In genomic region chr17:45073414-45074070, GRCh38 we compare ENCODE assay signal across 8 cellular contexts. TPM values are rescaled to one million over a fixed set of nuclear protein-coding genes. Genes with fewer than 3 reads are reported as not detected.
DNase-seq lines count a peak whose midpoint lies in the region; ATAC-seq, FAIRE-seq and TF ChIP-seq lines count a peak whose summit lies in the region.

No MANE protein-coding gene starts in this region.

- peaks cover 7% of the 10 kb centered on the region for H3K36me3 ChIP-seq in A673 (ENCODE audit: insufficient read depth, low read length, poor library complexity, severe bottlenecking)
- H3K36me3 ChIP-seq in lung (ENCODE audit: control insufficient read depth in 2 of 2, insufficient read depth in 2 of 2, low read length in 2 of 2), result peaks cover 8 to 10% of the 10 kb centered on the region in 2 donors
- H3K36me3 ChIP-seq in spleen, result peaks cover 0 to 79% (median 29%) of the 10 kb centered on the region in 6 donors

- peaks cover 9% of the 10 kb centered on the region for H3K4me1 ChIP-seq in A673 (ENCODE audit: insufficient read depth, low read length, poor library complexity, severe bottlenecking)
- H3K4me1 ChIP-seq in lung (ENCODE audit: control insufficient read depth in 2 of 2, insufficient read depth in 2 of 2, low read length in 2 of 2), result peaks cover 0 to 3% of the 10 kb centered on the region in 2 donors
- H3K4me1 ChIP-seq in spleen, result peaks cover 0 to 76% (median 33%) of the 10 kb centered on the region in 6 donors

- POLR2A ChIA-PET in A673 (lab: Charles Lee; ENCODE audit: low non-redundant PET), result interaction anchor here (1.1 kb wide), 1 partner anchor 75 kb away, joined by 3 read pairs; the partner anchor contains the start of gene HEXIM1
- POLR2A ChIA-PET in MCF 10A (lab: Yijun Ruan, JAX), result interaction anchor here (0.9 to 2.1 kb wide), 4 partner anchors 12 to 19 kb away, joined by 3 to 8 read pairs (median 3); partner anchors contain the start of gene NMT1

- TF ChIP-seq POLR2A in spleen (IDR thresholded peaks at IDR 0.05), result no peak

- no peak overlapping the region for H3K4me3 ChIP-seq in A673 (ENCODE audit: low read depth, low read length, poor library complexity, severe bottlenecking)
- H3K4me3 ChIP-seq in lung, result no peak overlapping the region
- no peak overlapping the region for H3K4me3 ChIP-seq in spleen

- peaks cover 69% of the 10 kb centered on the region for H3K36me3 Mint-ChIP-seq in MCF 10A (ENCODE audit: insufficient read depth, unreplicated experiment)

- no peaks in the 10 kb centered on the region for H3K27me3 Mint-ChIP-seq in MCF 10A (ENCODE audit: insufficient read depth, unreplicated experiment)

- peak; percentile 34 for ATAC-seq in lung (ENCODE audit: insufficient read depth, low FRiP score)

- H3K27me3 ChIP-seq in A673 (replicated peaks; ENCODE audit: insufficient read depth, low read depth, low read length, poor library complexity), result no peaks in the 10 kb centered on the region
- H3K27me3 ChIP-seq in lung (ENCODE audit: control insufficient read depth, insufficient read depth), result no peaks in the 10 kb centered on the region
- no peaks in the 10 kb centered on the region for H3K27me3 ChIP-seq in spleen (replicated peaks in 1 of 7)

- FAIRE-seq in RCC 7860 (lab: Jason Lieb, UNC), result no peak

- intact Hi-C loops in A673 (cut with micrococcal nuclease; ENCODE audit: unreplicated experiment), result no loop called here
- intact Hi-C loops in MCF 10A (cut with micrococcal nuclease), result no loop called here
- intact Hi-C loops in spleen (cut with DNase I; ENCODE audit: low total_unique reads), result no loop called here

- H3K9me3 ChIP-seq in A673 (ENCODE audit: low read depth, low read length, poor library complexity, severe bottlenecking) (no peaks in the 10 kb centered on the region), lung (ENCODE audit: control insufficient read depth in 2 of 2, insufficient read depth in 1 of 2, low read length in 1 of 2) (no peaks in the 10 kb centered on the region), spleen (no peaks in the 10 kb centered on the region)

- peaks cover 16% of the 10 kb centered on the region for H3K4me1 Mint-ChIP-seq in MCF 10A (ENCODE audit: insufficient read depth, unreplicated experiment)

- DNase-seq in A673 (ENCODE audit: low spot score) (peak; percentile 40), Kasumi-1 (lab: John Stamatoyannopoulos, UW) (peak; percentile 57 to 73), MCF 10A (ENCODE audit: unreplicated experiment) (no peak), lung (ENCODE audit: low spot score) (no peak), spleen (no peak), RCC 7860 (ENCODE audit: low spot score) (no peak), GM19240 (ENCODE audit: insufficient read length, low spot score) (no peak), NCI-H510A treated with DMSO at 0.1 percent for 48 hours (lab: John Stamatoyannopoulos, UW) (no peak)

- BruUV-seq in A673 (replicated peaks; lab: Mats Ljungman, UMichigan) (no TSS peak), MCF 10A (replicated peaks; lab: Mats Ljungman, UMichigan) (no TSS peak)

- H3K27ac Mint-ChIP-seq in MCF 10A (ENCODE audit: low read depth, unreplicated experiment), result peak overlapping the region; percentile 25

- 45 to 65% methylated on average over 5 of the region's 5 CpGs for WGBS in lung, 2 donors
- WGBS in spleen, 5 donors, result 61 to 87% (median 79%) methylated on average over 5 of the region's 5 CpGs

- TF ChIP-seq CTCF in A673 (conservative IDR thresholded peaks at IDR 0.05; ENCODE audit: low read depth, low read length) (no peak), MCF 10A (IDR thresholded peaks at IDR 0.05; ENCODE audit: unreplicated experiment) (no peak), lung (IDR thresholded peaks at IDR 0.05; ENCODE audit: control extremely low read depth, extremely low read depth) (no peak), spleen (IDR thresholded peaks at IDR 0.05 in 8 of 11, conservative IDR thresholded peaks at IDR 0.05 in 3 of 11) (no peak)

- H3K27ac ChIP-seq in A673 (ENCODE audit: low read depth, low read length, poor library complexity, severe bottlenecking), result peak overlapping the region; percentile 80
- no peak overlapping the region for H3K27ac ChIP-seq in lung (ENCODE audit: low read depth in 1 of 2, low read length in 1 of 2)
- peak overlapping the region in 2 of 8 donors; percentile 12 to 27 for H3K27ac ChIP-seq in spleen

- H3K9me3 Mint-ChIP-seq in MCF 10A (ENCODE audit: unreplicated experiment), result no peaks in the 10 kb centered on the region

- CTCF ChIA-PET in A673 (lab: Charles Lee) (no interaction called here), MCF 10A (lab: Yijun Ruan, JAX) (interaction anchor here (0.7 to 1.4 kb wide), 3 partner anchors 26 to 140 kb away, joined by 3 to 5 read pairs (median 4); no protein-coding TSS in a partner anchor)

- no peak overlapping the region for H3K4me3 Mint-ChIP-seq in MCF 10A (ENCODE audit: unreplicated experiment)

RNA-seq across cellular contexts. Expression of gene NMT1, which starts 12.4 kb away (rescaled TPM):
- total RNA-seq in A673 (2021) (108 and 118 TPM in 2 replicates), MCF 10A (2022) (85.3 and 89.7 TPM in 2 replicates), lung (100 to 1,000 TPM in 1 of 2 donors, 10 to 100 TPM in 1; 56.9 to 120 TPM), spleen (100 to 1,000 TPM in 2 of 7 donors, 10 to 100 TPM in 5; 49.7 to 108 (median 94.4) TPM)
- polyA plus RNA-seq in lung (10 to 100 TPM; 37.7 to 41.0 TPM), spleen (10 to 100 TPM; 37.5 to 58.7 (median 37.7) TPM)

RNA-seq across cellular contexts. Expression of gene DCAKD, which starts 22.1 kb away (rescaled TPM):
- total RNA-seq in A673 (2021), result 19.1 and 21.8 TPM in 2 replicates
- 23.1 and 23.3 TPM in 2 replicates for total RNA-seq in MCF 10A (2022)
- 10 to 100 TPM; 26.7 to 28.8 TPM for total RNA-seq in lung
- 10 to 100 TPM; 11.8 to 13.6 TPM for polyA plus RNA-seq in lung
- 10 to 100 TPM; 16.0 to 23.7 (median 19.6) TPM for total RNA-seq in spleen
- 10 to 100 TPM in 2 of 3 donors, 1 to 10 TPM in 1; 7.2 to 10.9 (median 10.4) TPM for polyA plus RNA-seq in spleen

RNA-seq across cellular contexts. Expression of gene PLCD3, which starts 58.8 kb away (rescaled TPM):
- 12.0 and 18.5 TPM in 2 replicates for total RNA-seq in A673 (2021)
- total RNA-seq in MCF 10A (2022), result 54.5 and 69.7 TPM in 2 replicates
- total RNA-seq in lung, result 10 to 100 TPM in 1 of 2 donors, 1 to 10 TPM in 1; 3.6 to 43.3 TPM
- polyA plus RNA-seq in lung, result 10 to 100 TPM; 13.6 to 24.2 TPM
- 1 to 10 TPM; 2.8 to 9.9 (median 7.1) TPM for total RNA-seq in spleen
- polyA plus RNA-seq in spleen, result 1 to 10 TPM; 1.5 to 3.5 (median 3.4) TPM

Comparison
In these comparisons a context has a peak if more than half of its experiments do, and no peak if none do; other contexts are left out.
1. DNase-seq: peak in A673 (single experiment) and Kasumi-1 (2 of 2); none in MCF 10A (single experiment), lung (single experiment), spleen (single experiment), RCC 7860 (single experiment), GM19240 (single experiment) and NCI-H510A treated with DMSO at 0.1 percent for 48 hours (single experiment).